In genomic region chr1:159943908-159944622, GRCh38 we compare ENCODE assay signal across 12 cellular contexts. TPM values are rescaled to one million over a fixed set of nuclear protein-coding genes. Genes with fewer than 3 reads are reported as not detected.
DNase-seq lines count a peak whose midpoint lies in the region; ATAC-seq and TF ChIP-seq lines count a peak whose summit lies in the region.
"Had no signal": no experiment of that assay in that cellular context is flagged by ENCODE, and none has a peak within 500 bp of the region (broad histone marks: within the 10 kb centered on the region; RNA-seq: fewer than 3 reads in every experiment).

No MANE protein-coding gene starts in this region.

- 58% methylated on average over 8 of the region's 9 CpGs for WGBS in suprapubic skin

- H3K4me1 ChIP-seq in RWPE2 (ENCODE audit: insufficient read depth, poor library complexity, severe bottlenecking) (peaks cover 14% of the 10 kb centered on the region), suprapubic skin (peaks cover 79% of the 10 kb centered on the region)

- no peak for TF ChIP-seq CTCF in RWPE2 (IDR thresholded peaks at IDR 0.05; ENCODE audit: poor library complexity, severe bottlenecking)
- TF ChIP-seq CTCF in suprapubic skin (IDR thresholded peaks at IDR 0.05), result no peak

- no peaks in the 10 kb centered on the region for H3K36me3 Mint-ChIP-seq in activated naive CD4-positive, alpha-beta T cell treated with anti-CD3 and anti-CD28 coated beads, Interleukin-2, amount 50 U/mL, for 72 hours

- H3K27me3 ChIP-seq in RWPE2 (ENCODE audit: insufficient read depth, poor library complexity, severe bottlenecking) (no peaks in the 10 kb centered on the region), suprapubic skin (peaks cover 10% of the 10 kb centered on the region)

- H3K36me3 ChIP-seq in RWPE2 (ENCODE audit: low read depth) (no peaks in the 10 kb centered on the region), suprapubic skin (no peaks in the 10 kb centered on the region)

- H3K9me3 ChIP-seq in RWPE2 (ENCODE audit: severe bottlenecking) (no peaks in the 10 kb centered on the region), iPS-18c (ENCODE audit: control insufficient read depth, insufficient read depth, low read length) (no peaks in the 10 kb centered on the region), suprapubic skin (no peaks in the 10 kb centered on the region)

- no peaks in the 10 kb centered on the region for H3K9me3 Mint-ChIP-seq in activated naive CD4-positive, alpha-beta T cell treated with anti-CD3 and anti-CD28 coated beads, Interleukin-2, amount 50 U/mL, for 72 hours
- H3K9me3 Mint-ChIP-seq: memory B cell had no signal

- no peak overlapping the region for H3K27ac Mint-ChIP-seq in activated naive CD4-positive, alpha-beta T cell treated with anti-CD3 and anti-CD28 coated beads, Interleukin-2, amount 50 U/mL, for 72 hours
- H3K27ac Mint-ChIP-seq: memory B cell had no signal

- TF ChIP-seq POLR2A in suprapubic skin (IDR thresholded peaks at IDR 0.05), result no peak

- DNase-seq in NCI-H748 (lab: John Stamatoyannopoulos, UW; ENCODE audit: unreplicated experiment) (peak; percentile 26), NCI-H748 treated with DMSO at 0.1 percent for 48 hours (lab: John Stamatoyannopoulos, UW) (no peak), RWPE2 (ENCODE audit: low spot score) (no peak), suprapubic skin (ENCODE audit: low spot score in 2 of 2) (peak in 1 of 2 donors; percentile 74), ecto neural progenitor cell (ENCODE audit: low spot score) (no peak)
- no peak for DNase-seq in activated naive CD4-positive, alpha-beta T cell treated with anti-CD3 and anti-CD28 coated beads, Interleukin-2, amount 50 U/mL, for 72 hours (ENCODE audit: low spot score in 2 of 2)
- DNase-seq: aorta, hippocampal formation had no signal

- peak overlapping the region; percentile 50 for H3K27ac ChIP-seq in RWPE2 (ENCODE audit: poor library complexity, severe bottlenecking)
- peak overlapping the region; percentile 89 for H3K27ac ChIP-seq in suprapubic skin

- TF ChIP-seq EP300 in suprapubic skin (IDR thresholded peaks at IDR 0.05), result no peak

- H3K4me3 ChIP-seq in RWPE2 (ENCODE audit: severe bottlenecking) (peak overlapping the region; percentile 41), iPS-18c (ENCODE audit: insufficient read depth, low read depth, low read length) (peak overlapping the region; percentile 72), suprapubic skin (peak overlapping the region; percentile 58)

- ATAC-seq in RWPE2 (ENCODE audit: low read depth), result peak; percentile 59
- no peak for ATAC-seq in activated naive CD4-positive, alpha-beta T cell treated with anti-CD3 and anti-CD28 coated beads, Interleukin-2, amount 50 U/mL, for 72 hours
- ATAC-seq in HG02678 (IDR thresholded peaks at IDR 0.05; ENCODE audit: unreplicated experiment), result no peak

RNA-seq across cellular contexts. Expression of gene IGSF9, which starts 1.3 kb away (rescaled TPM):
- 10 to 100 TPM; 26.1 to 44.1 (median 28.4) TPM for total RNA-seq in suprapubic skin
- total RNA-seq in activated naive CD4-positive, alpha-beta T cell treated with anti-CD3 and anti-CD28 coated beads, Interleukin-2, amount 50 U/mL, for 72 hours, result not detected

RNA-seq across cellular contexts. Expression of gene SLAMF9, which starts 10.0 kb away (rescaled TPM):
- not detected for total RNA-seq in suprapubic skin
- not detected for total RNA-seq in activated naive CD4-positive, alpha-beta T cell treated with anti-CD3 and anti-CD28 coated beads, Interleukin-2, amount 50 U/mL, for 72 hours
- total RNA-seq: aorta, Daoy had no signal

RNA-seq across cellular contexts. Expression of gene TAGLN2, which starts 18.8 kb away (rescaled TPM):
- 100 to 1,000 TPM; 281 to 427 (median 338) TPM for total RNA-seq in suprapubic skin
- 100 to 1,000 TPM; 391 to 559 TPM for total RNA-seq in activated naive CD4-positive, alpha-beta T cell treated with anti-CD3 and anti-CD28 coated beads, Interleukin-2, amount 50 U/mL, for 72 hours

RNA-seq across cellular contexts. Expression of gene CFAP45, which starts 44.1 kb away (rescaled TPM):
- total RNA-seq in suprapubic skin, result 1 to 10 TPM in 3 of 4 donors, under 1 TPM in 1; 0.78 to 2.1 (median 1.6) TPM
- 1 to 10 TPM; 1.2 to 2.8 TPM for total RNA-seq in activated naive CD4-positive, alpha-beta T cell treated with anti-CD3 and anti-CD28 coated beads, Interleukin-2, amount 50 U/mL, for 72 hours

Comparison
In these comparisons a context has a peak if more than half of its experiments do, and no peak if none do; other contexts are left out.
1. RNA of gene IGSF9, which starts 1.3 kb away (total RNA-seq): 26.1 to 44.1 TPM in suprapubic skin; not detected in activated naive CD4-positive, alpha-beta T cell treated with anti-CD3 and anti-CD28 coated beads, Interleukin-2, amount 50 U/mL, for 72 hours; every median in the first group is over 10 times any median in the second.
2. Peak in every context shown above with its lines, with median percentiles within 50 percentile points of each other: H3K4me3 ChIP-seq.